Comparison of ENCODE assay signal across 10 cellular contexts in genomic region chr12:110010853-110011835, GRCh38. TPM values are rescaled to one million over a fixed set of nuclear protein-coding genes. Genes with fewer than 3 reads are reported as not detected.
DNase-seq lines count a peak whose midpoint lies in the region; ATAC-seq lines count a peak whose summit lies in the region.
"Had no signal": no experiment of that assay in that cellular context is flagged by ENCODE, and none has a peak within 500 bp of the region (broad histone marks: within the 10 kb centered on the region; RNA-seq: fewer than 3 reads in every experiment).

No MANE protein-coding gene starts in this region.

- no peaks in the 10 kb centered on the region for H3K27me3 Mint-ChIP-seq in activated T-cell treated with anti-CD3 and anti-CD28 coated beads, Interleukin-2, amount 50 U/mL, for 72 hours (ENCODE audit: low read depth)
- no peaks in the 10 kb centered on the region for H3K27me3 Mint-ChIP-seq in activated T-helper 1 cell treated with anti-CD3 and anti-CD28 coated beads, Interleukin-12 subunit alpha, Interleukin-12 subunit beta, Interleukin-2, Interleukin-4 antibody, amounts not matched to agents 30 ng/mL and 10 ng/mL and 1 ng/mL, durations not matched to agents 14 hours and 24 hours and 36 hours (ENCODE audit: insufficient read depth)
- H3K27me3 Mint-ChIP-seq in stimulated activated naive B cell treated with anti-CD40 and anti-IgM and Interleukin-4, amounts not matched to agents 10 μg/mL and 1 μg/mL and 100 μg/mL, for 72 hours, result no peaks in the 10 kb centered on the region

- intact Hi-C loops in activated T-helper 1 cell treated with anti-CD3 and anti-CD28 coated beads, Interleukin-12 subunit alpha, Interleukin-12 subunit beta, Interleukin-2, Interleukin-4 antibody, amounts not matched to agents 30 ng/mL and 10 ng/mL and 1 ng/mL, durations not matched to agents 14 hours and 24 hours and 36 hours (cut with micrococcal nuclease), result no loop called here

- peaks cover 6 to 19% of the 10 kb centered on the region in 2 donors for H3K36me3 Mint-ChIP-seq in activated T-cell treated with anti-CD3 and anti-CD28 coated beads, Interleukin-2, amount 50 U/mL, for 72 hours (ENCODE audit: insufficient read depth in 2 of 2)
- H3K36me3 Mint-ChIP-seq in activated T-helper 1 cell treated with anti-CD3 and anti-CD28 coated beads, Interleukin-12 subunit alpha, Interleukin-12 subunit beta, Interleukin-2, Interleukin-4 antibody, amounts not matched to agents 30 ng/mL and 10 ng/mL and 1 ng/mL, durations not matched to agents 14 hours and 24 hours and 36 hours (ENCODE audit: low read depth), result peaks cover 47% of the 10 kb centered on the region
- peaks cover 40 to 62% of the 10 kb centered on the region in 2 donors for H3K36me3 Mint-ChIP-seq in stimulated activated naive B cell treated with anti-CD40 and anti-IgM and Interleukin-4, amounts not matched to agents 10 μg/mL and 1 μg/mL and 100 μg/mL, for 72 hours

- H3K27ac Mint-ChIP-seq in activated T-cell treated with anti-CD3 and anti-CD28 coated beads, Interleukin-2, amount 50 U/mL, for 72 hours, result peak overlapping the region; percentile 41
- H3K27ac Mint-ChIP-seq in activated T-helper 1 cell treated with anti-CD3 and anti-CD28 coated beads, Interleukin-12 subunit alpha, Interleukin-12 subunit beta, Interleukin-2, Interleukin-4 antibody, amounts not matched to agents 30 ng/mL and 10 ng/mL and 1 ng/mL, durations not matched to agents 14 hours and 24 hours and 36 hours, result peak overlapping the region; percentile 2
- peak overlapping the region; percentile 97 for H3K27ac Mint-ChIP-seq in stimulated activated naive B cell treated with anti-CD40 and anti-IgM and Interleukin-4, amounts not matched to agents 10 μg/mL and 1 μg/mL and 100 μg/mL, for 72 hours

- H3K4me3 Mint-ChIP-seq in activated T-cell treated with anti-CD3 and anti-CD28 coated beads, Interleukin-2, amount 50 U/mL, for 72 hours, result peak overlapping the region; percentile 33 to 65
- H3K4me3 Mint-ChIP-seq in activated T-helper 1 cell treated with anti-CD3 and anti-CD28 coated beads, Interleukin-12 subunit alpha, Interleukin-12 subunit beta, Interleukin-2, Interleukin-4 antibody, amounts not matched to agents 30 ng/mL and 10 ng/mL and 1 ng/mL, durations not matched to agents 14 hours and 24 hours and 36 hours, result no peak overlapping the region
- H3K4me3 Mint-ChIP-seq in stimulated activated naive B cell treated with anti-CD40 and anti-IgM and Interleukin-4, amounts not matched to agents 10 μg/mL and 1 μg/mL and 100 μg/mL, for 72 hours, result peak overlapping the region; percentile 59 to 75

- no peak for DNase-seq in activated T-cell treated with anti-CD3 and anti-CD28 coated beads, Interleukin-2, amount 50 U/mL, for 72 hours
- DNase-seq in activated T-cell treated with anti-CD3 and anti-CD28 coated beads, Interleukin-2, amount 50 U/mL, for 1 hour, result no peak
- no peak for DNase-seq in activated T-helper 1 cell treated with anti-CD3 and anti-CD28 coated beads, Interleukin-12 subunit alpha, Interleukin-12 subunit beta, Interleukin-2, Interleukin-4 antibody, amounts not matched to agents 30 ng/mL and 10 ng/mL and 1 ng/mL, durations not matched to agents 14 hours and 24 hours and 36 hours (ENCODE audit: low spot score)
- no peak for DNase-seq in stimulated activated naive B cell treated with anti-CD40 and anti-IgM and Interleukin-4, amounts not matched to agents 10 μg/mL and 1 μg/mL and 100 μg/mL, for 72 hours
- DNase-seq in anterior cingulate cortex (lab: John Stamatoyannopoulos, UW) (no peak), OCI-M2 (lab: John Stamatoyannopoulos, UW; ENCODE audit: unreplicated experiment) (no peak)
- DNase-seq: NCI-H2029 treated with DMSO at 0.1 percent for 48 hours had no signal

- peaks cover 88% of the 10 kb centered on the region for H3K4me1 Mint-ChIP-seq in activated T-cell treated with anti-CD3 and anti-CD28 coated beads, Interleukin-2, amount 50 U/mL, for 72 hours (ENCODE audit: low read depth)
- peaks cover 59% of the 10 kb centered on the region for H3K4me1 Mint-ChIP-seq in activated T-helper 1 cell treated with anti-CD3 and anti-CD28 coated beads, Interleukin-12 subunit alpha, Interleukin-12 subunit beta, Interleukin-2, Interleukin-4 antibody, amounts not matched to agents 30 ng/mL and 10 ng/mL and 1 ng/mL, durations not matched to agents 14 hours and 24 hours and 36 hours (ENCODE audit: low read depth)
- peaks cover 40 to 79% of the 10 kb centered on the region in 2 donors for H3K4me1 Mint-ChIP-seq in stimulated activated naive B cell treated with anti-CD40 and anti-IgM and Interleukin-4, amounts not matched to agents 10 μg/mL and 1 μg/mL and 100 μg/mL, for 72 hours

- peak in 1 of 2 donors; percentile 42 for ATAC-seq in activated T-cell treated with anti-CD3 and anti-CD28 coated beads, Interleukin-2, amount 50 U/mL, for 72 hours (replicated peaks in 1 of 2)
- ATAC-seq in HG02798 (IDR thresholded peaks at IDR 0.05; ENCODE audit: poor library complexity, unreplicated experiment) (peak; percentile 46), GM21723 (IDR thresholded peaks at IDR 0.05; ENCODE audit: unreplicated experiment) (no peak)
- peak; percentile 60 to 64 for ATAC-seq in stimulated activated naive B cell treated with anti-CD40 and anti-IgM and Interleukin-4, amounts not matched to agents 10 μg/mL and 1 μg/mL and 100 μg/mL, for 72 hours (replicated peaks)
- ATAC-seq: activated naive CD4-positive, alpha-beta T cell treated with anti-CD3 and anti-CD28 coated beads, Interleukin-2, amount 50 U/mL, for 72 hours had no signal

- peaks cover 0 to 3% of the 10 kb centered on the region in 2 donors for H3K9me3 Mint-ChIP-seq in activated T-cell treated with anti-CD3 and anti-CD28 coated beads, Interleukin-2, amount 50 U/mL, for 72 hours
- no peaks in the 10 kb centered on the region for H3K9me3 Mint-ChIP-seq in activated T-helper 1 cell treated with anti-CD3 and anti-CD28 coated beads, Interleukin-12 subunit alpha, Interleukin-12 subunit beta, Interleukin-2, Interleukin-4 antibody, amounts not matched to agents 30 ng/mL and 10 ng/mL and 1 ng/mL, durations not matched to agents 14 hours and 24 hours and 36 hours
- peaks cover 4 to 8% of the 10 kb centered on the region in 2 donors for H3K9me3 Mint-ChIP-seq in stimulated activated naive B cell treated with anti-CD40 and anti-IgM and Interleukin-4, amounts not matched to agents 10 μg/mL and 1 μg/mL and 100 μg/mL, for 72 hours
- H3K9me3 Mint-ChIP-seq: activated naive CD4-positive, alpha-beta T cell treated with anti-CD3 and anti-CD28 coated beads, Interleukin-2, amount 50 U/mL, for 72 hours had no signal

RNA-seq across cellular contexts. Expression of gene ANKRD13A, which starts 11.9 kb away (rescaled TPM):
- total RNA-seq in activated T-cell treated with anti-CD3 and anti-CD28 coated beads, Interleukin-2, amount 50 U/mL, for 72 hours, result 10 to 100 TPM; 67.8 to 72.8 TPM
- 60.4 and 62.4 TPM in 2 replicates for total RNA-seq in activated T-helper 1 cell treated with anti-CD3 and anti-CD28 coated beads, Interleukin-12 subunit alpha, Interleukin-12 subunit beta, Interleukin-2, Interleukin-4 antibody, amounts not matched to agents 30 ng/mL and 10 ng/mL and 1 ng/mL, durations not matched to agents 14 hours and 24 hours and 36 hours

RNA-seq across cellular contexts. Expression of gene GIT2, which starts 15.0 kb away (rescaled TPM):
- total RNA-seq in activated T-cell treated with anti-CD3 and anti-CD28 coated beads, Interleukin-2, amount 50 U/mL, for 72 hours, result 10 to 100 TPM; 70.0 to 74.9 TPM
- 86.2 and 87.5 TPM in 2 replicates for total RNA-seq in activated T-helper 1 cell treated with anti-CD3 and anti-CD28 coated beads, Interleukin-12 subunit alpha, Interleukin-12 subunit beta, Interleukin-2, Interleukin-4 antibody, amounts not matched to agents 30 ng/mL and 10 ng/mL and 1 ng/mL, durations not matched to agents 14 hours and 24 hours and 36 hours

RNA-seq across cellular contexts. Expression of gene C12orf76, which starts 37.2 kb away (rescaled TPM):
- 10 to 100 TPM; 16.9 to 19.0 TPM for total RNA-seq in activated T-cell treated with anti-CD3 and anti-CD28 coated beads, Interleukin-2, amount 50 U/mL, for 72 hours
- 20.3 and 20.8 TPM in 2 replicates for total RNA-seq in activated T-helper 1 cell treated with anti-CD3 and anti-CD28 coated beads, Interleukin-12 subunit alpha, Interleukin-12 subunit beta, Interleukin-2, Interleukin-4 antibody, amounts not matched to agents 30 ng/mL and 10 ng/mL and 1 ng/mL, durations not matched to agents 14 hours and 24 hours and 36 hours

Comparison
In these comparisons a context has a peak if more than half of its experiments do, and no peak if none do; other contexts are left out.
1. H3K27ac Mint-ChIP-seq: peak in every context shown above with its lines; median percentile 97 in stimulated activated naive B cell treated with anti-CD40 and anti-IgM and Interleukin-4, amounts not matched to agents 10 μg/mL and 1 μg/mL and 100 μg/mL, for 72 hours; 41 in activated T-cell treated with anti-CD3 and anti-CD28 coated beads, Interleukin-2, amount 50 U/mL, for 72 hours; 2 in activated T-helper 1 cell treated with anti-CD3 and anti-CD28 coated beads, Interleukin-12 subunit alpha, Interleukin-12 subunit beta, Interleukin-2, Interleukin-4 antibody, amounts not matched to agents 30 ng/mL and 10 ng/mL and 1 ng/mL, durations not matched to agents 14 hours and 24 hours and 36 hours.